Comparison of ENCODE assay signal across 1 cellular context in the genomic region with DNA sequence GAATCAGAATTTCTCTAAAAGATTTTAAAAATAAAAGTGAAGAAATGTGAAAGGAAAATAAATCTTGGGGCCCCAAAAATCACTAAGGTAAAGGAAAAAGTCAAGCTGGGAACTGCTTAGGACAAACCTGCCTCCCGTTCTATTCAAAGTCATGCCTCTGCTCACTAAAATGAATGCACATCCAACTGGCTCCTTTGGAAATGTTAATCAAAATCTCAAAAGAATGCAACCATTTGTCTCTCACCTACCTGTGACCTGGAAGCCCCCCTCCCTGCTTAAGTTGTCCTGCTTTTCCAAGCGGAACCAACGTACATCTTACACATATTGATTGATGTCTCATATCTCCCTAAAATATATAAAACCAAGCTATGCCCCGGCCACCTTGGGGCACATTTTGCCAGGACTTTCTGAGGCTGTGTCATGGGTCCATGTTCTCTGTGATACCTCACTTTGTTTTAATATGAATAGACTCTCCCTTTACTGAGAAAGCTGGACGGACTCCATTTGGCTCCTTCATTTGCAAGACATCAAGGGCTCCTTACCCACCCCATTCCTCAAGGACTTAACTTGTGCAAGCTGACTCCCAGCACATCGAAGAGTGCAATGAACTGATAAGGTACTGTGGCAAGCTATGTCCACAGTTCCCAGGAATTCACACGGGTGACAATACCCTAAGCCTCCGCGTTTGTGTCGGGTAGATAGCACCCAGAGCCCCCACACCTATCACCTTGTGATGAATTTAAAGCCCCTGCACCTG.
A peak's percentile ranks its signal among the peaks of the same experiment; 100 is the strongest.
TF ChIP-seq lines count a peak whose summit lies in the region.

No MANE protein-coding gene starts in this region.

TF ChIP-seq in GM23338, 12 proteins besides CTCF, POLR2A, EP300 and RAD21 (continued from another document):
- TF ChIP-seq ZNF462 (CRISPR knock-in tag; IDR thresholded peaks at IDR 0.05) (no peak; the same call in 1 of the 2 replicates), STAT1 (IDR thresholded peaks at IDR 0.05; ENCODE audit: unreplicated experiment) (no peak), POLR2AphosphoS5 (IDR thresholded peaks at IDR 0.05; ENCODE audit: low read depth) (peak; percentile 30; the same call in 1 of the 2 replicates), CREB1 (CRISPR knock-in tag; IDR thresholded peaks at IDR 0.05; ENCODE audit: low read depth) (no peak), ZNF114 (CRISPR knock-in tag; IDR thresholded peaks at IDR 0.05) (no peak), REST (IDR thresholded peaks at IDR 0.05; ENCODE audit: unreplicated experiment) (no peak)
